ENCODE assay signal across 23 cellular contexts in genomic region chr2:144132357-144132756, GRCh38.
A peak's percentile ranks its signal among the peaks of the same experiment; 100 is the strongest.
DNase-seq lines count a peak whose midpoint lies in the region; ATAC-seq, FAIRE-seq and TF ChIP-seq lines count a peak whose summit lies in the region.
"Had no signal": no experiment of that assay in that cellular context is flagged by ENCODE, and none has a peak within 500 bp of the region (broad histone marks: within the 10 kb centered on the region; RNA-seq: fewer than 3 reads in every experiment).

No MANE protein-coding gene starts in this region.

- 98% methylated on average over 2 of the region's 2 CpGs for WGBS in GM12878 (ENCODE audit: insufficient coverage, insufficient replicate concordance, low lambda C conversion rate, missing lambda C conversion rate)

- SMC1A ChIA-PET in GM12878 (lab: Charles Lee; ENCODE audit: uncharacterized antibody, unreplicated experiment), result no interaction called here

- H3K79me2 ChIP-seq in GM12878 (ENCODE audit: control insufficient read depth, insufficient read depth, low read length), result no peaks in the 10 kb centered on the region

- no peaks in the 10 kb centered on the region for H3K9me3 ChIP-seq in GM12878 (replicated peaks; ENCODE audit: control insufficient read depth, insufficient read depth, low read length)
- H3K9me3 ChIP-seq: Peyer's patch, tibial artery had no signal

- H2AFZ ChIP-seq in GM12878 (ENCODE audit: control insufficient read depth, low read depth, low read length), result no peak overlapping the region
- H2AFZ ChIP-seq: neural progenitor cell had no signal

- TF ChIP-seq POLR2A in GM12878 (IDR thresholded peaks at IDR 0.05; ENCODE audit: low read depth, low read length), result no peak

- POLR2A ChIA-PET in GM12878 (lab: Charles Lee), result no interaction called here

- no peak overlapping the region for H3K27ac ChIP-seq in GM12878 (ENCODE audit: control insufficient read depth, insufficient read depth)
- no peak overlapping the region for H3K27ac ChIP-seq in foreskin keratinocyte
- H3K27ac ChIP-seq: neural progenitor cell, Peyer's patch, tibial artery had no signal

- no peak overlapping the region for H3K4me2 ChIP-seq in GM12878 (ENCODE audit: control insufficient read depth, insufficient read depth)
- H3K4me2 ChIP-seq: neural progenitor cell had no signal

- H4K20me1 ChIP-seq in GM12878 (ENCODE audit: control insufficient read depth, insufficient read depth), result no peaks in the 10 kb centered on the region

- FAIRE-seq in GM12878 (lab: Jason Lieb, UNC), result peak; percentile 44

- peaks cover 19% of the 10 kb centered on the region for H3K36me3 Mint-ChIP-seq in stimulated activated effector memory CD8-positive, alpha-beta T cell treated with anti-CD3 and anti-CD28 coated beads, Interleukin-12 subunit alpha, Interleukin-12 subunit beta, amount 100 ng/mL, for 72 hours

- no peak overlapping the region for H3K4me3 Mint-ChIP-seq in stimulated activated effector memory CD8-positive, alpha-beta T cell treated with anti-CD3 and anti-CD28 coated beads, Interleukin-12 subunit alpha, Interleukin-12 subunit beta, amount 100 ng/mL, for 72 hours
- H3K4me3 Mint-ChIP-seq: CD8-positive, alpha-beta T cell; mesothelial cell of epicardium; neural progenitor cell had no signal

- TF ChIP-seq CTCF in AG10803 (conservative IDR thresholded peaks at IDR 0.05; ENCODE audit: low read length) (no peak), GM12878 (IDR thresholded peaks at IDR 0.05 in 2 of 3, conservative IDR thresholded peaks at IDR 0.05 in 1 of 3; ENCODE audit: control insufficient read depth in 2 of 3, extremely low read depth in 1 of 3, insufficient read depth in 1 of 3, low read depth in 3 of 3, low read length in 3 of 3) (no peak), foreskin keratinocyte (conservative IDR thresholded peaks at IDR 0.05) (no peak), GM13976 (IDR thresholded peaks at IDR 0.05; ENCODE audit: borderline replicate concordance, control extremely low read depth, extremely low read depth, insufficient read depth, missing control alignments) (no peak)

- H3K27ac Mint-ChIP-seq in stimulated activated effector memory CD8-positive, alpha-beta T cell treated with anti-CD3 and anti-CD28 coated beads, Interleukin-12 subunit alpha, Interleukin-12 subunit beta, amount 100 ng/mL, for 72 hours, result no peak overlapping the region
- H3K27ac Mint-ChIP-seq: CD8-positive, alpha-beta T cell; mesothelial cell of epicardium; neural progenitor cell had no signal

- no peak overlapping the region for H3K9ac ChIP-seq in GM12878 (ENCODE audit: control insufficient read depth, insufficient read depth, low read length)
- H3K9ac ChIP-seq: neural progenitor cell had no signal

- intact Hi-C loops in GM12878 (cut with micrococcal nuclease; ENCODE audit: unreplicated experiment), result no loop called here

- in situ Hi-C loops in GM12878 (cut with MboI), result no loop called here
- in situ Hi-C loops in GM13976 (cut with MboI; ENCODE audit: low sequenced_read_pairs, unreplicated experiment), result no loop called here

- DNase-seq in AG10803 (ENCODE audit: low read depth), result peak; percentile 18
- peak; percentile 22 for DNase-seq in HT1080 (ENCODE audit: low read depth)
- DNase-seq in GM12878 (ENCODE audit: low read depth, low spot score), result no peak
- DNase-seq in foreskin keratinocyte, result peak; percentile 58 to 83
- no peak for DNase-seq in GM13976 (ENCODE audit: low spot score)
- DNase-seq in NCI-H1105 treated with DMSO at 0.1 percent for 48 hours (lab: John Stamatoyannopoulos, UW), result no peak
- no peak for DNase-seq in stimulated activated effector memory CD8-positive, alpha-beta T cell treated with anti-CD3 and anti-CD28 coated beads, Interleukin-12 subunit alpha, Interleukin-12 subunit beta, amount 100 ng/mL, for 72 hours (ENCODE audit: low spot score in 2 of 2)
- no peak for DNase-seq in DMS79 treated with DMSO at 0.1 percent for 48 hours (lab: John Stamatoyannopoulos, UW)
- DNase-seq: activated CD4-positive, alpha-beta T cell treated with anti-CD3 and anti-CD28 coated beads for 4 hours; activated CD8-positive, alpha-beta memory T cell treated with anti-CD3 and anti-CD28 coated beads, Interleukin-2, amount 50 U/mL, for 4 hours; activated effector memory CD4-positive, alpha-beta T cell treated with anti-CD3 and anti-CD28 coated beads, Interleukin-2, amount 50 U/mL, for 16 hours; CD8-positive, alpha-beta T cell; DND-41; effector CD8-positive, alpha-beta T cell; Karpas-422; left colon; NCI-H1436 treated with DMSO at 0.1 percent for 48 hours; Peyer's patch; stimulated activated naive CD4-positive, alpha-beta T cell treated with Interleukin-2 at 50 U/mL for 16 hours; tibial artery had no signal

- peaks cover 40% of the 10 kb centered on the region for H3K4me1 Mint-ChIP-seq in stimulated activated effector memory CD8-positive, alpha-beta T cell treated with anti-CD3 and anti-CD28 coated beads, Interleukin-12 subunit alpha, Interleukin-12 subunit beta, amount 100 ng/mL, for 72 hours

- TF ChIP-seq RAD21 in GM12878 (IDR thresholded peaks at IDR 0.05; ENCODE audit: insufficient read depth, low read depth, low read length), result no peak

- CTCF ChIA-PET in GM12878 (lab: Yijun Ruan, JAX), result interaction anchor here (1.2 kb wide), 1 partner anchor 11 kb away, joined by 3 read pairs; no protein-coding TSS in a partner anchor

- H3K27me3 ChIP-seq in GM12878 (replicated peaks in 1 of 2; ENCODE audit: control insufficient read depth in 2 of 2, insufficient read depth in 2 of 2, low read length in 1 of 2) (no peaks in the 10 kb centered on the region), foreskin keratinocyte (no peaks in the 10 kb centered on the region)
- H3K27me3 ChIP-seq: neural progenitor cell, Peyer's patch, tibial artery had no signal

- RAD21 ChIA-PET in GM12878 (lab: Charles Lee; ENCODE audit: unreplicated experiment), result no interaction called here

- ATAC-seq in GM12878 (no peak), foreskin keratinocyte (peak; percentile 86)
- ATAC-seq in stimulated activated effector memory CD8-positive, alpha-beta T cell treated with anti-CD3 and anti-CD28 coated beads, Interleukin-12 subunit alpha, Interleukin-12 subunit beta, amount 100 ng/mL, for 72 hours, result no peak
- ATAC-seq: CD8-positive, alpha-beta T cell; HCT116; left colon had no signal

- BruUV-seq in GM12878 (replicated peaks; lab: Mats Ljungman, UMichigan), result no TSS peak

- H3K4me3 ChIP-seq in AG10803 (ENCODE audit: low read length) (no peak overlapping the region), GM12878 (no peak overlapping the region)
- H3K4me3 ChIP-seq: neural progenitor cell, Peyer's patch, tibial artery had no signal

- no peaks in the 10 kb centered on the region for H3K9me3 Mint-ChIP-seq in stimulated activated effector memory CD8-positive, alpha-beta T cell treated with anti-CD3 and anti-CD28 coated beads, Interleukin-12 subunit alpha, Interleukin-12 subunit beta, amount 100 ng/mL, for 72 hours
- H3K9me3 Mint-ChIP-seq: CD8-positive, alpha-beta T cell; neural progenitor cell had no signal

- no peaks in the 10 kb centered on the region for H3K4me1 ChIP-seq in GM12878 (ENCODE audit: control insufficient read depth, insufficient read depth, low read length)
- no peaks in the 10 kb centered on the region for H3K4me1 ChIP-seq in foreskin keratinocyte
- H3K4me1 ChIP-seq: Peyer's patch, tibial artery had no signal

- no peak for TF ChIP-seq EP300 in GM12878 (IDR thresholded peaks at IDR 0.05; ENCODE audit: borderline replicate concordance in 1 of 2, control insufficient read depth in 1 of 2, low read depth in 2 of 2, low read length in 2 of 2)

- no peaks in the 10 kb centered on the region for H3K36me3 ChIP-seq in GM12878 (ENCODE audit: control insufficient read depth in 2 of 2, insufficient read depth in 2 of 2, low read length in 1 of 2)
- H3K36me3 ChIP-seq: neural progenitor cell, Peyer's patch, tibial artery had no signal

TF ChIP-seq in GM12878, 131 proteins besides CTCF, POLR2A, EP300 and RAD21 (continues in another document):
- no peak for TF ChIP-seq IRF4 (IDR thresholded peaks at IDR 0.05; ENCODE audit: low read depth, low read length)
- TF ChIP-seq BCLAF1 (IDR thresholded peaks at IDR 0.05), result no peak
- no peak for TF ChIP-seq ESRRA (IDR thresholded peaks at IDR 0.05; ENCODE audit: low read length)
- TF ChIP-seq E4F1 (IDR thresholded peaks at IDR 0.05; ENCODE audit: borderline replicate concordance, partially characterized antibody), result no peak

Comparison
In these comparisons a context has a peak if more than half of its experiments do, and no peak if none do; other contexts are left out.
1. DNase-seq: peak in AG10803 (single experiment), HT1080 (single experiment) and foreskin keratinocyte (2 of 2); none in GM12878 (single experiment), GM13976 (single experiment), NCI-H1105 treated with DMSO at 0.1 percent for 48 hours (single experiment), stimulated activated effector memory CD8-positive, alpha-beta T cell treated with anti-CD3 and anti-CD28 coated beads, Interleukin-12 subunit alpha, Interleukin-12 subunit beta, amount 100 ng/mL, for 72 hours (0 of 2) and DMS79 treated with DMSO at 0.1 percent for 48 hours (single experiment).